16 cellular contexts compared by ENCODE assay signal in genomic region chr3:151578495-151578894, GRCh38.
"Had no signal": no experiment of that assay in that cellular context is flagged by ENCODE, and none has a peak within 500 bp of the region (broad histone marks: within the 10 kb centered on the region; RNA-seq: fewer than 3 reads in every experiment).

No MANE protein-coding gene starts in this region.

- ATAC-seq: activated CD8-positive, alpha-beta T cell treated with anti-CD3 and anti-CD28 coated beads for 36 hours; heart right ventricle; left lung; psoas muscle had no signal

- H3K9me3 ChIP-seq: ascending aorta, left lung, psoas muscle, sigmoid colon, suprapubic skin, upper lobe of left lung had no signal

- DNase-seq: activated CD4-positive, alpha-beta T cell treated with anti-CD3 and anti-CD28 coated beads for 4 hours; activated CD8-positive, alpha-beta memory T cell treated with anti-CD3 and anti-CD28 coated beads, Interleukin-2, amount 50 U/mL, for 48 hours; activated CD8-positive, alpha-beta T cell treated with anti-CD3 and anti-CD28 coated beads for 36 hours; heart right ventricle; left lung; mesendoderm; psoas muscle; sigmoid colon; stimulated activated CD4-positive, alpha-beta T cell treated with anti-CD3 and anti-CD28 coated beads, Interleukin-2, amount 100 ng/mL, for 48 hours; stimulated activated naive CD4-positive, alpha-beta T cell treated with Interleukin-2 at 50 U/mL for 16 hours; upper lobe of left lung; WERI-Rb-1 had no signal

- H3K9me3 Mint-ChIP-seq: activated CD8-positive, alpha-beta T cell treated with anti-CD3 and anti-CD28 coated beads for 36 hours had no signal

- H3K4me1 ChIP-seq: ascending aorta, heart right ventricle, left lung, psoas muscle, upper lobe of left lung had no signal

- H3K27ac ChIP-seq: ascending aorta, cardiac muscle cell, heart right ventricle, left lung, psoas muscle, sigmoid colon, suprapubic skin, upper lobe of left lung, WERI-Rb-1 had no signal

- H3K27ac Mint-ChIP-seq: activated CD8-positive, alpha-beta T cell treated with anti-CD3 and anti-CD28 coated beads for 36 hours; nephron had no signal

- H3K27me3 ChIP-seq: ascending aorta, cardiac muscle cell, heart right ventricle, left lung, sigmoid colon, suprapubic skin, upper lobe of left lung had no signal

- H3K4me3 Mint-ChIP-seq: activated CD8-positive, alpha-beta T cell treated with anti-CD3 and anti-CD28 coated beads for 36 hours; nephron had no signal

- H3K36me3 ChIP-seq: ascending aorta, cardiac muscle cell, heart right ventricle, left lung, sigmoid colon, suprapubic skin, upper lobe of left lung, WERI-Rb-1 had no signal

- H3K4me3 ChIP-seq: ascending aorta, cardiac muscle cell, heart right ventricle, left lung, psoas muscle, sigmoid colon, suprapubic skin, upper lobe of left lung had no signal
